Comparison of ENCODE assay signal across 1 cellular context in the genomic region with DNA sequence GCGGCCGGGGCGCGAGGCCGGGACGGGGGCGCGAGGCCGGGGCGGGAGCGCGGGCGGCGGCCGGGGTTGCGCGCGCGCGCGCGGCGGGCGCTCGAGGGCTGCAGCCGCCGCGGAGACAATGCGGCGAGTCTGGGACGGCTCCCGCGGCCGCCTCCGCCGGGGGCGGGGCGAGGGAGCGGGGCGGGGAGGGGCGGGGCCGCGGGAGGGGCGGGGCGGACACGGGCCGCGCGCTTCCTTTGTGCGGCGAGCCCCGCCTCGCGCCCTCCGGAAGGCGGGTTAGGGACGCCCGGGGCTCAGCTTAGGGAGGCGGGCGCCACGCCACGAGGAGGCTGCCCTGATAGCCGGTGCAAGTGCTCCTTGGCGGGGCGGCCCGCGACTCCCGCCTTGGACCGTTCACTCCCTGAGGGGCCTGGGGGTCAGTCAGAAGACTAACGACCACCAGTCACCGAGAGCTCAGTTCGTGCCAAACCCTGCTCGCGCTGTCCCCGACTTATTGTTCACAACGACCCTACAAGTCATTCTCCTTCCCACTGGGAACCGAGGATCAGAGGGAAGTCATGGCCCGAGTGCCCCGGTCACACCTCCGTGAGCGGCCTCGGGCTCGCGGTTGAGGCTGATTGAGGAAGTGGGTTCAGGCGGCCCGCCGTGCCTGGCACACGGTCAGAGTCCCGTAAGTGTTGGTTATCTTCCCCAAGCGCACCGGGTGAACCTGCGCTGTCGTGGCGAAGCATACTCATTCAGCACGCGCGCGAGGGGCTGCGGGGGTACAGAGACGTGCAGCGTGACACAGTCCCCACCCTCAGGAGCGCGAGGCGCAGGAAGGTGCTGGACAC.
TF ChIP-seq lines count a peak whose summit lies in the region.

No MANE protein-coding gene starts in this region.

TF ChIP-seq in K562, 482 proteins besides CTCF, POLR2A, EP300 and RAD21 (continued from another document and continues in another):
- TF ChIP-seq ZBTB9 (CRISPR knock-in tag; IDR thresholded peaks at IDR 0.05) = 0 out of 2 replicates have a peak, but pooled peaks have one; percentile 44
- no peak for TF ChIP-seq SRSF9 (IDR thresholded peaks at IDR 0.05; ENCODE audit: borderline replicate concordance, low read depth, low read length)
- TF ChIP-seq FUS (optimal IDR thresholded peaks at IDR 0.05; ENCODE audit: low read depth, low read length) = no peak
- TF ChIP-seq POLR2B (IDR thresholded peaks at IDR 0.05; ENCODE audit: low read depth, partially characterized antibody) = peak; percentile 92
- TF ChIP-seq CREB5 (CRISPR knock-in tag; IDR thresholded peaks at IDR 0.05) = no peak
- TF ChIP-seq, protein P1, sequence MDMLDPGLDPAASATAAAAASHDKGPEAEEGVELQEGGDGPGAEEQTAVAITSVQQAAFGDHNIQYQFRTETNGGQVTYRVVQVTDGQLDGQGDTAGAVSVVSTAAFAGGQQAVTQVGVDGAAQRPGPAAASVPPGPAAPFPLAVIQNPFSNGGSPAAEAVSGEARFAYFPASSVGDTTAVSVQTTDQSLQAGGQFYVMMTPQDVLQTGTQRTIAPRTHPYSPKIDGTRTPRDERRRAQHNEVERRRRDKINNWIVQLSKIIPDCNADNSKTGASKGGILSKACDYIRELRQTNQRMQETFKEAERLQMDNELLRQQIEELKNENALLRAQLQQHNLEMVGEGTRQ (CRISPR knock-in tag; IDR thresholded peaks at IDR 0.05) = no peak
- TF ChIP-seq, protein P2, sequence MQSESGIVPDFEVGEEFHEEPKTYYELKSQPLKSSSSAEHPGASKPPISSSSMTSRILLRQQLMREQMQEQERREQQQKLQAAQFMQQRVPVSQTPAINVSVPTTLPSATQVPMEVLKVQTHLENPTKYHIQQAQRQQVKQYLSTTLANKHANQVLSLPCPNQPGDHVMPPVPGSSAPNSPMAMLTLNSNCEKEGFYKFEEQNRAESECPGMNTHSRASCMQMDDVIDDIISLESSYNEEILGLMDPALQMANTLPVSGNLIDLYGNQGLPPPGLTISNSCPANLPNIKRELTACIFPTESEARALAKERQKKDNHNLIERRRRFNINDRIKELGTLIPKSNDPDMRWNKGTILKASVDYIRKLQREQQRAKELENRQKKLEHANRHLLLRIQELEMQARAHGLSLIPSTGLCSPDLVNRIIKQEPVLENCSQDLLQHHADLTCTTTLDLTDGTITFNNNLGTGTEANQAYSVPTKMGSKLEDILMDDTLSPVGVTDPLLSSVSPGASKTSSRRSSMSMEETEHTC (IDR thresholded peaks at IDR 0.05) = peak; percentile 11; the same call in 1 of the 2 replicates
- no peak for TF ChIP-seq ZNF699 (CRISPR knock-in tag; IDR thresholded peaks at IDR 0.05; ENCODE audit: insufficient replicate concordance)
- TF ChIP-seq GABPA (tag; conservative IDR thresholded peaks at IDR 0.05; ENCODE audit: low read depth) = peak; percentile 83
- TF ChIP-seq ZC3H8 (IDR thresholded peaks at IDR 0.05) = no peak
- no peak; the same call in 1 of the 2 replicates for TF ChIP-seq ETV5 (CRISPR knock-in tag; IDR thresholded peaks at IDR 0.05; ENCODE audit: low read depth)
- no peak for TF ChIP-seq NFXL1 (CRISPR knock-in tag; IDR thresholded peaks at IDR 0.05)
- no peak; the same call in 1 of the 2 replicates for TF ChIP-seq JUND (IDR thresholded peaks at IDR 0.05; ENCODE audit: borderline replicate concordance, low read depth, low read length)
- TF ChIP-seq JUND (tag; IDR thresholded peaks at IDR 0.05; ENCODE audit: borderline replicate concordance, low read depth, low read length) = no peak; the same call in 2 of the 3 replicates
- TF ChIP-seq ETV1 (tag; conservative IDR thresholded peaks at IDR 0.05; ENCODE audit: low read depth) = peak; percentile 70
- no peak for TF ChIP-seq LARP7 (IDR thresholded peaks at IDR 0.05)
- no peak for TF ChIP-seq NFIX (CRISPR knock-in tag; IDR thresholded peaks at IDR 0.05; ENCODE audit: low read depth)
- TF ChIP-seq ZNF232 (CRISPR knock-in tag; IDR thresholded peaks at IDR 0.05) = peak; percentile 54; the same call in 1 of the 2 replicates
- TF ChIP-seq FOXA3 (CRISPR knock-in tag; conservative IDR thresholded peaks at IDR 0.05 in 1 of 2, IDR thresholded peaks at IDR 0.05 in 1 of 2) = no peak; a peak in 1 of 4 replicates
- peak; percentile 92 for TF ChIP-seq SUPT5H (IDR thresholded peaks at IDR 0.05)
- TF ChIP-seq CTBP1 (IDR thresholded peaks at IDR 0.05; ENCODE audit: borderline replicate concordance) = peak; percentile 82
- no peak for TF ChIP-seq SOX6 (IDR thresholded peaks at IDR 0.05)
- TF ChIP-seq, protein P3, sequence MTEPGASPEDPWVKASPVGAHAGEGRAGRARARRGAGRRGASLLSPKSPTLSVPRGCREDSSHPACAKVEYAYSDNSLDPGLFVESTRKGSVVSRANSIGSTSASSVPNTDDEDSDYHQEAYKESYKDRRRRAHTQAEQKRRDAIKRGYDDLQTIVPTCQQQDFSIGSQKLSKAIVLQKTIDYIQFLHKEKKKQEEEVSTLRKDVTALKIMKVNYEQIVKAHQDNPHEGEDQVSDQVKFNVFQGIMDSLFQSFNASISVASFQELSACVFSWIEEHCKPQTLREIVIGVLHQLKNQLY (CRISPR knock-in tag; conservative IDR thresholded peaks at IDR 0.05) = peak in 1 of 2 experiments; percentile 89; a peak in 1 of 4 replicates
- TF ChIP-seq ADNP (tag; IDR thresholded peaks at IDR 0.05) = no peak
- TF ChIP-seq, protein P4, sequence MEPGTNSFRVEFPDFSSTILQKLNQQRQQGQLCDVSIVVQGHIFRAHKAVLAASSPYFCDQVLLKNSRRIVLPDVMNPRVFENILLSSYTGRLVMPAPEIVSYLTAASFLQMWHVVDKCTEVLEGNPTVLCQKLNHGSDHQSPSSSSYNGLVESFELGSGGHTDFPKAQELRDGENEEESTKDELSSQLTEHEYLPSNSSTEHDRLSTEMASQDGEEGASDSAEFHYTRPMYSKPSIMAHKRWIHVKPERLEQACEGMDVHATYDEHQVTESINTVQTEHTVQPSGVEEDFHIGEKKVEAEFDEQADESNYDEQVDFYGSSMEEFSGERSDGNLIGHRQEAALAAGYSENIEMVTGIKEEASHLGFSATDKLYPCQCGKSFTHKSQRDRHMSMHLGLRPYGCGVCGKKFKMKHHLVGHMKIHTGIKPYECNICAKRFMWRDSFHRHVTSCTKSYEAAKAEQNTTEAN (CRISPR knock-in tag; IDR thresholded peaks at IDR 0.05) = peak; percentile 71
- no peak for TF ChIP-seq ZNF146 (CRISPR knock-in tag; IDR thresholded peaks at IDR 0.05; ENCODE audit: unreplicated experiment)
- no peak for TF ChIP-seq ZBTB12 (CRISPR knock-in tag; IDR thresholded peaks at IDR 0.05)
- TF ChIP-seq MCM3 (IDR thresholded peaks at IDR 0.05) = no peak
- TF ChIP-seq, protein P5, sequence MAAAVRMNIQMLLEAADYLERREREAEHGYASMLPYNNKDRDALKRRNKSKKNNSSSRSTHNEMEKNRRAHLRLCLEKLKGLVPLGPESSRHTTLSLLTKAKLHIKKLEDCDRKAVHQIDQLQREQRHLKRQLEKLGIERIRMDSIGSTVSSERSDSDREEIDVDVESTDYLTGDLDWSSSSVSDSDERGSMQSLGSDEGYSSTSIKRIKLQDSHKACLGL (CRISPR knock-in tag; IDR thresholded peaks at IDR 0.05; ENCODE audit: borderline replicate concordance, poor library complexity, severe bottlenecking) = no peak
- no peak for TF ChIP-seq RFX5 (IDR thresholded peaks at IDR 0.05; ENCODE audit: low read depth, low read length)
- TF ChIP-seq VEZF1 (CRISPR knock-in tag; IDR thresholded peaks at IDR 0.05) = peak; percentile 85
- peak; percentile 59 for TF ChIP-seq SMAD4 (CRISPR knock-in tag; conservative IDR thresholded peaks at IDR 0.05)
- TF ChIP-seq ZNF174 (CRISPR knock-in tag; IDR thresholded peaks at IDR 0.05) = no peak
- TF ChIP-seq ZNF830 (CRISPR knock-in tag; IDR thresholded peaks at IDR 0.05) = 0 out of 2 replicates have a peak, but pooled peaks have one; percentile 77
- peak; percentile 63; the same call in 1 of the 2 replicates for TF ChIP-seq RB1 (IDR thresholded peaks at IDR 0.05; ENCODE audit: low read depth)
- peak; percentile 66 for TF ChIP-seq RBBP5 (IDR thresholded peaks at IDR 0.05; ENCODE audit: borderline replicate concordance, insufficient read depth, low read length, poor library complexity, severe bottlenecking)
- no peak for TF ChIP-seq EZH2 (IDR thresholded peaks at IDR 0.05; ENCODE audit: borderline replicate concordance, low read depth, low read length)
- TF ChIP-seq MEF2A (IDR thresholded peaks at IDR 0.05; ENCODE audit: control insufficient read depth, low read depth, low read length) = no peak
- no peak for TF ChIP-seq SRSF7 (optimal IDR thresholded peaks at IDR 0.05; ENCODE audit: low read depth, low read length)
- no peak for TF ChIP-seq ATF2 (CRISPR knock-in tag; IDR thresholded peaks at IDR 0.05)
- TF ChIP-seq, protein P6, sequence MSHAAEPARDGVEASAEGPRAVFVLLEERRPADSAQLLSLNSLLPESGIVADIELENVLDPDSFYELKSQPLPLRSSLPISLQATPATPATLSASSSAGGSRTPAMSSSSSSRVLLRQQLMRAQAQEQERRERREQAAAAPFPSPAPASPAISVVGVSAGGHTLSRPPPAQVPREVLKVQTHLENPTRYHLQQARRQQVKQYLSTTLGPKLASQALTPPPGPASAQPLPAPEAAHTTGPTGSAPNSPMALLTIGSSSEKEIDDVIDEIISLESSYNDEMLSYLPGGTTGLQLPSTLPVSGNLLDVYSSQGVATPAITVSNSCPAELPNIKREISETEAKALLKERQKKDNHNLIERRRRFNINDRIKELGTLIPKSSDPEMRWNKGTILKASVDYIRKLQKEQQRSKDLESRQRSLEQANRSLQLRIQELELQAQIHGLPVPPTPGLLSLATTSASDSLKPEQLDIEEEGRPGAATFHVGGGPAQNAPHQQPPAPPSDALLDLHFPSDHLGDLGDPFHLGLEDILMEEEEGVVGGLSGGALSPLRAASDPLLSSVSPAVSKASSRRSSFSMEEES (CRISPR knock-in tag; IDR thresholded peaks at IDR 0.05) = no peak
- no peak for TF ChIP-seq DDX20 (tag; IDR thresholded peaks at IDR 0.05; ENCODE audit: low read depth)
- no peak for TF ChIP-seq MYNN (IDR thresholded peaks at IDR 0.05)
- TF ChIP-seq MYNN (CRISPR knock-in tag; IDR thresholded peaks at IDR 0.05) = no peak
- no peak for TF ChIP-seq TAL1 (IDR thresholded peaks at IDR 0.05)
